7 cellular contexts compared by ENCODE assay signal in genomic region chr3:17023006-17023664, GRCh38.
DNase-seq lines count a peak whose midpoint lies in the region; ATAC-seq and TF ChIP-seq lines count a peak whose summit lies in the region.

No MANE protein-coding gene starts in this region.

- DNase-seq in GM20000 (ENCODE audit: low spot score) (peak; percentile 40), NCI-H510A (lab: John Stamatoyannopoulos, UW) (no peak), T1000 (lab: John Stamatoyannopoulos, UW) (no peak), germinal center (ENCODE audit: low spot score) (no peak)
- DNase-seq in activated gamma-delta T cell treated with anti-CD3 and anti-CD28 coated beads, Interleukin-2, amount 50 U/mL, for 16 hours (ENCODE audit: low read depth) = peak; percentile 49
- peak in 2 of 3 experiments; percentile 23 to 32 for DNase-seq in stimulated activated CD4-positive, alpha-beta T cell treated with anti-CD3 and anti-CD28 coated beads, TNF-alpha, amount 100 ng/mL, for 4 hours (ENCODE audit: low read depth in 3 of 3)

- peak; percentile 90 for ATAC-seq in HG03460 (IDR thresholded peaks at IDR 0.05; ENCODE audit: unreplicated experiment)

- no peak for TF ChIP-seq CTCF in GM20000 (IDR thresholded peaks at IDR 0.05; ENCODE audit: extremely low read depth, missing control alignments)

Comparison
In these comparisons a context has a peak if more than half of its experiments do, and no peak if none do; other contexts are left out.
1. DNase-seq: peak in GM20000 (single experiment), activated gamma-delta T cell treated with anti-CD3 and anti-CD28 coated beads, Interleukin-2, amount 50 U/mL, for 16 hours (single experiment) and stimulated activated CD4-positive, alpha-beta T cell treated with anti-CD3 and anti-CD28 coated beads, TNF-alpha, amount 100 ng/mL, for 4 hours (2 of 3); none in NCI-H510A (single experiment), T1000 (single experiment) and germinal center (single experiment).